Comparison of ENCODE assay signal across 2 cellular contexts in genomic region chr19:18193388-18194207, GRCh38.
TF ChIP-seq lines count a peak whose summit lies in the region.

No MANE protein-coding gene starts in this region.

TF ChIP-seq in H1, 55 proteins besides CTCF, POLR2A, EP300 and RAD21:
- TF ChIP-seq SP2 (IDR thresholded peaks at IDR 0.05; ENCODE audit: low read length) (no peak), ATF3 (IDR thresholded peaks at IDR 0.05; ENCODE audit: insufficient read depth, low read depth, low read length) (no peak), KDM4A (IDR thresholded peaks at IDR 0.05; ENCODE audit: low read depth, low read length, severe bottlenecking) (peak; percentile 22), YY1 (IDR thresholded peaks at IDR 0.05; ENCODE audit: low read depth, low read length) (no peak), MAX (IDR thresholded peaks at IDR 0.05) (no peak), E2F6 (IDR thresholded peaks at IDR 0.05) (no peak), PHF8 (conservative IDR thresholded peaks at IDR 0.05; ENCODE audit: low read depth, low read length) (peak; percentile 26), JUN (IDR thresholded peaks at IDR 0.05; ENCODE audit: low read depth, low read length) (no peak), SIN3A (conservative IDR thresholded peaks at IDR 0.05 in 1 of 2, IDR thresholded peaks at IDR 0.05 in 1 of 2; ENCODE audit: low read depth in 1 of 2, low read length in 2 of 2) (0 out of 4 replicates have a peak, but pooled peaks of 1 of the 2 experiments have one; percentile 9)

TF ChIP-seq in neural cell, 6 proteins besides CTCF, POLR2A, EP300 and RAD21:
- peak; percentile 60 for TF ChIP-seq MXI1 (conservative IDR thresholded peaks at IDR 0.05; ENCODE audit: poor library complexity, severe bottlenecking)
- TF ChIP-seq REST (IDR thresholded peaks at IDR 0.05; ENCODE audit: borderline replicate concordance): no peak
- TF ChIP-seq SMC3 (conservative IDR thresholded peaks at IDR 0.05; ENCODE audit: poor library complexity): peak; percentile 47
